1 cellular context compared by ENCODE assay signal in genomic region chr2:24881623-24882022, GRCh38.
A peak's percentile ranks its signal among the peaks of the same experiment; 100 is the strongest.
TF ChIP-seq lines count a peak whose summit lies in the region.

No MANE protein-coding gene starts in this region.

TF ChIP-seq in HepG2, 621 proteins besides CTCF, POLR2A, EP300 and RAD21 (continues in another document):
- TF ChIP-seq ZMYM4 (CRISPR knock-in tag; IDR thresholded peaks at IDR 0.05) (peak; percentile 95), PATZ1 (CRISPR knock-in tag; IDR thresholded peaks at IDR 0.05) (peak; percentile 67), TCF7 (IDR thresholded peaks at IDR 0.05; ENCODE audit: low read depth) (no peak), PHF21A (CRISPR knock-in tag; IDR thresholded peaks at IDR 0.05) (no peak), KDM1A (CRISPR knock-in tag; IDR thresholded peaks at IDR 0.05) (no peak), SP4 (CRISPR knock-in tag; IDR thresholded peaks at IDR 0.05) (peak; percentile 28; the same call in 1 of the 2 replicates), ZNF451 (CRISPR knock-in tag; IDR thresholded peaks at IDR 0.05) (no peak), TBL1XR1 (IDR thresholded peaks at IDR 0.05; ENCODE audit: borderline replicate concordance, low read length, partially characterized antibody) (no peak), ZNF557 (CRISPR knock-in tag; IDR thresholded peaks at IDR 0.05) (no peak), CEBPB (IDR thresholded peaks at IDR 0.05; ENCODE audit: borderline replicate concordance, low read depth, low read length) (no peak), BORCS8-MEF2B (CRISPR knock-in tag; IDR thresholded peaks at IDR 0.05) (peak; percentile 65; the same call in 1 of the 2 replicates), ZNF512 (CRISPR knock-in tag; IDR thresholded peaks at IDR 0.05) (no peak), REPIN1 (CRISPR knock-in tag; IDR thresholded peaks at IDR 0.05; ENCODE audit: borderline replicate concordance, low read depth) (0 out of 2 replicates have a peak, but pooled peaks have one; percentile 43), YEATS4 (CRISPR knock-in tag; IDR thresholded peaks at IDR 0.05; ENCODE audit: borderline replicate concordance) (no peak), TMF1 (CRISPR knock-in tag; IDR thresholded peaks at IDR 0.05; ENCODE audit: low read depth) (no peak), ZNF678 (CRISPR knock-in tag; IDR thresholded peaks at IDR 0.05) (no peak), MBNL3 (CRISPR knock-in tag; conservative IDR thresholded peaks at IDR 0.05) (no peak), ZNF574 (CRISPR knock-in tag; IDR thresholded peaks at IDR 0.05) (peak; percentile 99), SNAPC4 (CRISPR knock-in tag; IDR thresholded peaks at IDR 0.05) (no peak), RFXANK (CRISPR knock-in tag; IDR thresholded peaks at IDR 0.05) (no peak), NPAS2 (CRISPR knock-in tag; IDR thresholded peaks at IDR 0.05; ENCODE audit: borderline replicate concordance) (no peak), ZBTB38 (CRISPR knock-in tag; IDR thresholded peaks at IDR 0.05) (no peak), RNF2 (conservative IDR thresholded peaks at IDR 0.05; ENCODE audit: low read depth) (no peak), HNF1B (CRISPR knock-in tag; IDR thresholded peaks at IDR 0.05) (no peak), STAG1 (CRISPR knock-in tag; IDR thresholded peaks at IDR 0.05) (peak; percentile 37), ZNF839 (CRISPR knock-in tag; IDR thresholded peaks at IDR 0.05; ENCODE audit: borderline replicate concordance) (no peak), CSRNP1 (CRISPR knock-in tag; IDR thresholded peaks at IDR 0.05) (no peak), ZSCAN5A (CRISPR knock-in tag; IDR thresholded peaks at IDR 0.05; ENCODE audit: borderline replicate concordance) (peak; percentile 55; the same call in 1 of the 2 replicates), FOSL1 (CRISPR knock-in tag; IDR thresholded peaks at IDR 0.05; ENCODE audit: borderline replicate concordance) (no peak), POGZ (CRISPR knock-in tag; IDR thresholded peaks at IDR 0.05) (peak; percentile 65; the same call in 1 of the 2 replicates), KDM5A (IDR thresholded peaks at IDR 0.05; ENCODE audit: borderline replicate concordance, low read length) (no peak), HOMEZ (CRISPR knock-in tag; IDR thresholded peaks at IDR 0.05; ENCODE audit: low read depth) (peak; percentile 40; the same call in 1 of the 2 replicates), FOXO4 (CRISPR knock-in tag; conservative IDR thresholded peaks at IDR 0.05) (0 out of 2 replicates have a peak, but pooled peaks have one; percentile 71), ZNF563 (CRISPR knock-in tag; IDR thresholded peaks at IDR 0.05) (no peak)
